ENCODE assay signal across 1 cellular context in genomic region chr9:136439550-136440408, GRCh38.
TF ChIP-seq lines count a peak whose summit lies in the region.

A gene with protein sequence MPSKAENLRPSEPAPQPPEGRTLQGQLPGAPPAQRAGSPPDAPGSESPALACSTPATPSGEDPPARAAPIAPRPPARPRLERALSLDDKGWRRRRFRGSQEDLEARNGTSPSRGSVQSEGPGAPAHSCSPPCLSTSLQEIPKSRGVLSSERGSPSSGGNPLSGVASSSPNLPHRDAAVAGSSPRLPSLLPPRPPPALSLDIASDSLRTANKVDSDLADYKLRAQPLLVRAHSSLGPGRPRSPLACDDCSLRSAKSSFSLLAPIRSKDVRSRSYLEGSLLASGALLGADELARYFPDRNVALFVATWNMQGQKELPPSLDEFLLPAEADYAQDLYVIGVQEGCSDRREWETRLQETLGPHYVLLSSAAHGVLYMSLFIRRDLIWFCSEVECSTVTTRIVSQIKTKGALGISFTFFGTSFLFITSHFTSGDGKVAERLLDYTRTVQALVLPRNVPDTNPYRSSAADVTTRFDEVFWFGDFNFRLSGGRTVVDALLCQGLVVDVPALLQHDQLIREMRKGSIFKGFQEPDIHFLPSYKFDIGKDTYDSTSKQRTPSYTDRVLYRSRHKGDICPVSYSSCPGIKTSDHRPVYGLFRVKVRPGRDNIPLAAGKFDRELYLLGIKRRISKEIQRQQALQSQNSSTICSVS (minus strand): TSS chr9:136439845. CDS start chr9:136439419, 426 bp downstream.

TF ChIP-seq in H1, 55 proteins besides CTCF, POLR2A, EP300 and RAD21 (continued from another document):
- TF ChIP-seq RXRA (IDR thresholded peaks at IDR 0.05; ENCODE audit: insufficient read depth, low read depth, low read length) (no peak), RFX5 (IDR thresholded peaks at IDR 0.05; ENCODE audit: borderline replicate concordance, low read depth, low read length) (no peak), NANOG (IDR thresholded peaks at IDR 0.05; ENCODE audit: insufficient read depth, low read depth, low read length, poor library complexity, severe bottlenecking) (no peak), TCF12 (IDR thresholded peaks at IDR 0.05; ENCODE audit: low read depth, low read length) (0 out of 2 replicates have a peak, but pooled peaks have one; percentile 6), GTF2F1 (IDR thresholded peaks at IDR 0.05; ENCODE audit: borderline replicate concordance, low read depth, low read length) (no peak), TAF1 (IDR thresholded peaks at IDR 0.05; ENCODE audit: low read depth, low read length) (peak; percentile 68), EZH2 (IDR thresholded peaks at IDR 0.05; ENCODE audit: low read depth, low read length, severe bottlenecking) (no peak), TBP (IDR thresholded peaks at IDR 0.05; ENCODE audit: low read depth, low read length) (no peak; the same call in 1 of the 2 replicates), GABPA (IDR thresholded peaks at IDR 0.05; ENCODE audit: borderline replicate concordance, insufficient read depth, low read length) (0 out of 2 replicates have a peak, but pooled peaks have one; percentile 2), CEBPB (IDR thresholded peaks at IDR 0.05; ENCODE audit: low read depth, low read length) (no peak)
